ENCODE assay signal across 1 cellular context in the genomic region with DNA sequence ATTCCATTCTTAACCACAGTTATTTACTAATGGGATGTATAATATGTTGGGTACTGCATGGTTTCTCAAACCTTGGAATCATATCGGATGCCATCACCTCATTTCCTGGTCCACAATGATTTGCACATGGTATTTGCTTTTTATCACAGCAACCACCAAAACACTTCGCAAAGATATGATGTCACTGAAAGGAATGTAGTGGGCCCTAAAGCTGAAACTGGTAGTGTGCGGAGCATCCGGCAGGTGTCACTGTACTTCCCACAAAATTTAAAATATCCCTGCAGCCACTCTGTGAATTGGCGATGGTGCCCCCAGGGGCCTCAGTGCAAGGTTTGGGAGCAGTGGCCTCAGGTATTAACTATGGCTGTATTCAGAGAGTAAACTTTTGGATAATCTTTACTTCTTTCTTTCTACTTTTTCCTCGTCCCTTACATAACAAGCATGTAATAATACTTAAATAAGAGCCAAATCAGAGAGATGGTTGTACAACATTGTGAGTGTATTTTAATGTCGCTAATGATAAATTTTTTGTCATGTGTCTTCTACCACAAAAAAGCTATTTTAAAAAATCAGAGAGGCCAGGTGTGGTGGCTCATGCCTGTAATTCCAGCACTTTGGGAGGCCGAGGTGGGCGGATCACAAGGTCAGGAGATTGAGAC.
TF ChIP-seq lines count a peak whose summit lies in the region.

No MANE protein-coding gene starts in this region.

TF ChIP-seq in HEK293, 187 proteins besides CTCF, POLR2A, EP300 and RAD21 (continued from another document):
- TF ChIP-seq, protein P1, sequence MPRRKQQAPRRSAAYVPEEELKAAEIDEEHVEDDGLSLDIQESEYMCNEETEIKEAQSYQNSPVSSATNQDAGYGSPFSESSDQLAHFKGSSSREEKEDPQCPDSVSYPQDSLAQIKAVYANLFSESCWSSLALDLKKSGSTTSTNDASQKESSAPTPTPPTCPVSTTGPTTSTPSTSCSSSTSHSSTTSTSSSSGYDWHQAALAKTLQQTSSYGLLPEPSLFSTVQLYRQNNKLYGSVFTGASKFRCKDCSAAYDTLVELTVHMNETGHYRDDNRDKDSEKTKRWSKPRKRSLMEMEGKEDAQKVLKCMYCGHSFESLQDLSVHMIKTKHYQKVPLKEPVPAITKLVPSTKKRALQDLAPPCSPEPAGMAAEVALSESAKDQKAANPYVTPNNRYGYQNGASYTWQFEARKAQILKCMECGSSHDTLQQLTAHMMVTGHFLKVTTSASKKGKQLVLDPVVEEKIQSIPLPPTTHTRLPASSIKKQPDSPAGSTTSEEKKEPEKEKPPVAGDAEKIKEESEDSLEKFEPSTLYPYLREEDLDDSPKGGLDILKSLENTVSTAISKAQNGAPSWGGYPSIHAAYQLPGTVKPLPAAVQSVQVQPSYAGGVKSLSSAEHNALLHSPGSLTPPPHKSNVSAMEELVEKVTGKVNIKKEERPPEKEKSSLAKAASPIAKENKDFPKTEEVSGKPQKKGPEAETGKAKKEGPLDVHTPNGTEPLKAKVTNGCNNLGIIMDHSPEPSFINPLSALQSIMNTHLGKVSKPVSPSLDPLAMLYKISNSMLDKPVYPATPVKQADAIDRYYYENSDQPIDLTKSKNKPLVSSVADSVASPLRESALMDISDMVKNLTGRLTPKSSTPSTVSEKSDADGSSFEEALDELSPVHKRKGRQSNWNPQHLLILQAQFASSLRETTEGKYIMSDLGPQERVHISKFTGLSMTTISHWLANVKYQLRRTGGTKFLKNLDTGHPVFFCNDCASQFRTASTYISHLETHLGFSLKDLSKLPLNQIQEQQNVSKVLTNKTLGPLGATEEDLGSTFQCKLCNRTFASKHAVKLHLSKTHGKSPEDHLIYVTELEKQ (tag by site-specific recombination; IDR thresholded peaks at IDR 0.05; ENCODE audit: borderline replicate concordance): no peak
- TF ChIP-seq, protein P2, sequence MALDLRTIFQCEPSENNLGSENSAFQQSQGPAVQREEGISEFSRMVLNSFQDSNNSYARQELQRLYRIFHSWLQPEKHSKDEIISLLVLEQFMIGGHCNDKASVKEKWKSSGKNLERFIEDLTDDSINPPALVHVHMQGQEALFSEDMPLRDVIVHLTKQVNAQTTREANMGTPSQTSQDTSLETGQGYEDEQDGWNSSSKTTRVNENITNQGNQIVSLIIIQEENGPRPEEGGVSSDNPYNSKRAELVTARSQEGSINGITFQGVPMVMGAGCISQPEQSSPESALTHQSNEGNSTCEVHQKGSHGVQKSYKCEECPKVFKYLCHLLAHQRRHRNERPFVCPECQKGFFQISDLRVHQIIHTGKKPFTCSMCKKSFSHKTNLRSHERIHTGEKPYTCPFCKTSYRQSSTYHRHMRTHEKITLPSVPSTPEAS (tag by site-specific recombination; IDR thresholded peaks at IDR 0.05): no peak
